10 cellular contexts compared by ENCODE assay signal in the genomic region with DNA sequence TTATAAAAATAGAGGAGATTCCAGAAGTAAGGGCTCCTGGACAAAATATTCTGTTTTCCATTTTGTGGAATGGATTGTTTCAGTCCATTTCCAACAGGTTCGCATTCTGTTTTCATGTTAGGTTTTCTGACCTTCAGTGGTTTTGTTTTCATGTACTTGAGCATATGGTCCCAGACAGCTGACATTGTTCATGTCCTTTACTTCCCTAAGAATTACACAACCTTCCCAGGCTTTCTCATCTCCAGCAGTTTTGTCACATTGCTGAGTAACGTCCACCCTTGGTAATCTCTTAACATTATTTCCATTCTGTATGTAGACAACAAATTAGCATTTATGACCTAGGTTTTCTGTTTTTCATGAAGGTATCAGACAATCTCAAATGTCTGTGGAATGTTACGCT. TPM values are rescaled to one million over a fixed set of nuclear protein-coding genes. Genes with fewer than 3 reads are reported as not detected.
DNase-seq lines count a peak whose midpoint lies in the region; ATAC-seq and TF ChIP-seq lines count a peak whose summit lies in the region.
"Had no signal": no experiment of that assay in that cellular context is flagged by ENCODE, and none has a peak within 500 bp of the region (broad histone marks: within the 10 kb centered on the region; RNA-seq: fewer than 3 reads in every experiment).

No MANE protein-coding gene starts in this region.

- no peak for TF ChIP-seq POLR2A in uterus (IDR thresholded peaks at IDR 0.05)

- no peaks in the 10 kb centered on the region for H3K36me3 ChIP-seq in uterus
- H3K36me3 ChIP-seq: colonic mucosa had no signal

- no peak for ATAC-seq in HG03521 (IDR thresholded peaks at IDR 0.05; ENCODE audit: unreplicated experiment)

- peak; percentile 57 for DNase-seq in MV-4-11 (lab: John Stamatoyannopoulos, UW)
- DNase-seq in coronary artery (ENCODE audit: low spot score) = no peak
- DNase-seq in lung microvascular endothelial cell (ENCODE audit: low read depth in 2 of 2) = peak; percentile 29 to 59
- DNase-seq in uterus = no peak
- no peak for DNase-seq in activated CD8-positive, alpha-beta memory T cell treated with anti-CD3 and anti-CD28 coated beads, Interleukin-2, amount 50 U/mL, for 4 hours
- DNase-seq in activated naive CD4-positive, alpha-beta T cell (lab: John Stamatoyannopoulos, UW) = no peak
- DNase-seq: colonic mucosa, DND-41, NCI-H1092 had no signal

- no peak overlapping the region for H3K4me3 ChIP-seq in coronary artery
- no peak overlapping the region for H3K4me3 ChIP-seq in uterus
- H3K4me3 ChIP-seq: colonic mucosa had no signal

- H3K27ac ChIP-seq in coronary artery (peak overlapping the region; percentile 59 to 74), uterus (peak overlapping the region; percentile 45 to 68)

- H3K4me1 ChIP-seq in uterus = no peaks in the 10 kb centered on the region
- H3K4me1 ChIP-seq: colonic mucosa had no signal

- intact Hi-C loops in uterus (cut with DNase I; ENCODE audit: low total_unique reads) = no loop called here

- TF ChIP-seq CTCF in coronary artery (IDR thresholded peaks at IDR 0.05) (no peak), uterus (IDR thresholded peaks at IDR 0.05) (no peak)

- no peaks in the 10 kb centered on the region for H3K27me3 ChIP-seq in uterus
- H3K27me3 ChIP-seq: colonic mucosa had no signal

- no peaks in the 10 kb centered on the region for H3K9me3 ChIP-seq in uterus
- H3K9me3 ChIP-seq: colonic mucosa had no signal

RNA-seq across cellular contexts. Expression of gene ERRFI1, which starts 21.0 kb away (rescaled TPM):
- total RNA-seq in lung microvascular endothelial cell (33.3 and 112 TPM in 2 replicates), uterus (10 to 100 TPM; 19.0 to 67.6 (median 39.6) TPM)

Comparison
In these comparisons a context has a peak if more than half of its experiments do, and no peak if none do; other contexts are left out.
1. DNase-seq: peak in MV-4-11 (single experiment) and lung microvascular endothelial cell (2 of 2); none in coronary artery (single experiment), uterus (0 of 2), activated CD8-positive, alpha-beta memory T cell treated with anti-CD3 and anti-CD28 coated beads, Interleukin-2, amount 50 U/mL, for 4 hours (single experiment) and activated naive CD4-positive, alpha-beta T cell (0 of 4).